ENCODE assay signal across 14 cellular contexts in genomic region chr19:14835011-14835410, GRCh38. TPM values are rescaled to one million over a fixed set of nuclear protein-coding genes. Genes with fewer than 3 reads are reported as not detected.
DNase-seq lines count a peak whose midpoint lies in the region; ATAC-seq and TF ChIP-seq lines count a peak whose summit lies in the region.
"Had no signal": no experiment of that assay in that cellular context is flagged by ENCODE, and none has a peak within 500 bp of the region (broad histone marks: within the 10 kb centered on the region; RNA-seq: fewer than 3 reads in every experiment).

TSS of gene OR7A5 (minus strand) at chr19:14835185. CDS start at chr19:14828241, 6,944 bp downstream.
TSS of gene OR7C1 (minus strand) at chr19:14835185. CDS start at chr19:14800136, 35,049 bp downstream.

- DNase-seq in NCI-H2171 treated with DMSO at 0.1 percent for 48 hours (lab: John Stamatoyannopoulos, UW) (peak; percentile 77), dorsolateral prefrontal cortex (no peak), myocyte (ENCODE audit: low read depth) (peak; percentile 48), testis (no peak), tibial nerve (ENCODE audit: low spot score in 2 of 2) (no peak), NCI-H1048 (lab: John Stamatoyannopoulos, UW) (no peak)
- DNase-seq: activated CD4-positive, alpha-beta T cell treated with anti-CD3 and anti-CD28 coated beads, Interleukin-2, amount 50 U/mL, for 1 hour; activated T-cell treated with anti-CD3 and anti-CD28 coated beads, Interleukin-2, amount 50 U/mL, for 24 hours; effector CD4-positive, alpha-beta T cell; immature natural killer cell; NCI-H1436; T1000 had no signal

- H3K27ac ChIP-seq in dorsolateral prefrontal cortex (peak within 1 kb of the TSS in 48 of 59 donors; percentile 1 to 95 (median 74)), testis (peak within 1 kb of the TSS; percentile 68 to 74), tibial nerve (no peak within 1 kb of the TSS)

- TF ChIP-seq CTCF in dorsolateral prefrontal cortex (IDR thresholded peaks at IDR 0.05 in 54 of 56, conservative IDR thresholded peaks at IDR 0.05 in 2 of 56; ENCODE audit: low read depth in 1 of 56, partially characterized antibody in 56 of 56) (no peak), testis (IDR thresholded peaks at IDR 0.05) (no peak), tibial nerve (IDR thresholded peaks at IDR 0.05) (no peak)

- no peaks in the 10 kb centered on the region for H3K9me3 ChIP-seq in testis
- H3K9me3 ChIP-seq in tibial nerve: no peaks in the 10 kb centered on the region

- 25 to 39% methylated on average over 1 of the region's 1 CpG for WGBS in testis, 2 donors
- 6 to 30% methylated on average over 1 of the region's 1 CpG for WGBS in tibial nerve, 2 donors

- H3K27me3 ChIP-seq in dorsolateral prefrontal cortex: peaks cover 0 to 4% (median 0%) of the 10 kb centered on the region in 45 donors
- no peaks in the 10 kb centered on the region for H3K27me3 ChIP-seq in testis
- no peaks in the 10 kb centered on the region for H3K27me3 ChIP-seq in tibial nerve

- H3K36me3 ChIP-seq in testis (ENCODE audit: low read depth, missing control alignments) (no peaks in the 10 kb centered on the region), tibial nerve (no peaks in the 10 kb centered on the region)

- ATAC-seq in HG02870 (IDR thresholded peaks at IDR 0.05; ENCODE audit: unreplicated experiment): no peak

- H3K4me1 ChIP-seq in testis (peaks cover 8% of the 10 kb centered on the region), tibial nerve (no peaks in the 10 kb centered on the region)

- intact Hi-C loops in dorsolateral prefrontal cortex (cut with DNase I) (no loop called here), testis (cut with DNase I; ENCODE audit: low total_unique reads) (no loop called here)

- no peak for TF ChIP-seq EP300 in tibial nerve (IDR thresholded peaks at IDR 0.05)

- H3K4me3 ChIP-seq in dorsolateral prefrontal cortex: peak within 1 kb of the TSS in 40 of 59 donors; percentile 2 to 60 (median 29)
- no peak within 1 kb of the TSS for H3K4me3 ChIP-seq in testis
- H3K4me3 ChIP-seq in tibial nerve: no peak within 1 kb of the TSS

- TF ChIP-seq POLR2A in testis (IDR thresholded peaks at IDR 0.05) (no peak), tibial nerve (IDR thresholded peaks at IDR 0.05) (no peak)

RNA-seq across cellular contexts. Expression of gene OR7A5, which starts in this region (rescaled TPM):
- total RNA-seq in dorsolateral prefrontal cortex (10 to 100 TPM in 5 of 120 experiments, 1 to 10 TPM in 71, under 1 TPM in 40, not detected in 4; 0.09 to 15.9 (median 1.4) TPM), myocyte (0.21 and 0.67 TPM in 2 replicates), testis (1 to 10 TPM; 3.7 to 4.3 TPM), tibial nerve (1 to 10 TPM in 2 of 4 donors, under 1 TPM in 2; 0.22 to 1.8 (median 0.80) TPM)
- 0.06 TPM for polyA plus RNA-seq in myocyte (2012)
- 3.3 TPM for polyA plus RNA-seq in testis (ENCODE audit: insufficient read depth, low read depth, low replicate concordance)
- total RNA-seq: osteocyte had no signal
- polyA plus RNA-seq: immature natural killer cell had no signal

RNA-seq across cellular contexts. Expression of gene OR7C1, which starts in this region (rescaled TPM):
- total RNA-seq in dorsolateral prefrontal cortex (1 to 10 TPM in 31 of 120 experiments, under 1 TPM in 86, not detected in 3; 0.03 to 5.0 (median 0.61) TPM), myocyte (0.05 and 0.24 TPM in 2 replicates), testis (1 to 10 TPM; 2.5 to 6.1 TPM), tibial nerve (1 to 10 TPM in 1 of 4 donors, under 1 TPM in 2, not detected in 1; 0.21 to 2.4 (median 0.30) TPM)
- 0.01 TPM for polyA plus RNA-seq in myocyte (2012)
- polyA plus RNA-seq in testis (ENCODE audit: insufficient read depth, low read depth, low replicate concordance): 4.2 TPM
- total RNA-seq: osteocyte had no signal
- polyA plus RNA-seq: immature natural killer cell had no signal

Comparison
In these comparisons a context has a peak if more than half of its experiments do, and no peak if none do; other contexts are left out.
1. Peak in DNase-seq in myocyte; RNA of the genes that start here not detected or under 1 TPM.
2. H3K27ac ChIP-seq: peak in dorsolateral prefrontal cortex (48 of 59) and testis (2 of 2); none in tibial nerve (0 of 4).
3. H3K4me3 ChIP-seq: peak in dorsolateral prefrontal cortex (40 of 59); none in testis (0 of 2) and tibial nerve (0 of 4).